Comparison of ENCODE assay signal across 8 cellular contexts in the genomic region with DNA sequence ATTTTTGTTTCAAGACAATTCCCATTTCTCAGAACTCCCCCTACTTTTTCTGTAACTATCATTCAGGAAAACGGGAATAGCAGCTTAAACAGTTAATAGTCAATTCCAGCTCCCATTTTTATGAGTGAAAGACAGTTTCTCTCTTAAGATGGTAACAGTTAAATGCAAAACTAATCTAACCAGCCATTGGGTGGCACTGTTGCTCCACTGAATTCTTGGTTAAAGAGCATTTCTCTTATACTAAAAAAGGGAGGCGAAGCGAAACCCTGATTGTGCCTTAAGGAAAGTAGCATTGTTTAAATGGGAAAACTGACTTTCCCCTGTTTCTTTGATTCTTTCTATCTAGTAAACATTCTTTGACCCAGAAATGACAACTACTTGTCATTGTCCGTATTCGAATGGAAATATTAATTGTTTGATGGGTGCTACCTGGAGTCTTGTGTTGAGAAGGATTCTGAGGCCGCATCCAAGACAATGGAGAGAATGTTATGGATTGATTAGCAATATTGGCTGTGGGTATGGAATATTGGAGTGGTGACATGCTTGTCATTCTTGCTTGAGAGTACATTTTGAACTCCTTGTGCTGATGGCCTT.
DNase-seq lines count a peak whose midpoint lies in the region; TF ChIP-seq lines count a peak whose summit lies in the region.

No MANE protein-coding gene starts in this region.

- H3K4me1 ChIP-seq in KMS-11 (ENCODE audit: low read depth, poor library complexity, severe bottlenecking) (no peaks in the 10 kb centered on the region), endodermal cell (ENCODE audit: control insufficient read depth, insufficient read depth, low read length) (no peaks in the 10 kb centered on the region)

- no peaks in the 10 kb centered on the region for H4K20me1 ChIP-seq in KMS-11 (ENCODE audit: insufficient read depth)

- no peaks in the 10 kb centered on the region for H3K4me1 Mint-ChIP-seq in endodermal cell

- H3K36me3 ChIP-seq in H7 (replicated peaks; ENCODE audit: control insufficient read depth, insufficient read depth, low read length) (no peaks in the 10 kb centered on the region), KMS-11 (ENCODE audit: insufficient read depth) (no peaks in the 10 kb centered on the region), endodermal cell (ENCODE audit: control insufficient read depth, insufficient read depth, low read length) (no peaks in the 10 kb centered on the region)

- 71 to 84% methylated on average over 3 to 6 of the region's 6 CpGs for WGBS in endodermal cell (ENCODE audit: insufficient coverage in 1 of 2, insufficient read length in 1 of 2), 2 experiments

- H3K9me3 ChIP-seq in endodermal cell (ENCODE audit: control insufficient read depth, low read length): no peaks in the 10 kb centered on the region

- TF ChIP-seq CTCF in AG04449 (IDR thresholded peaks at IDR 0.05; ENCODE audit: insufficient read depth, low read length, missing control alignments): peak; percentile 54
- peak; percentile 61 for TF ChIP-seq CTCF in KMS-11 (conservative IDR thresholded peaks at IDR 0.05; ENCODE audit: low read depth, low read length)
- TF ChIP-seq CTCF in RWPE1 (conservative IDR thresholded peaks at IDR 0.05; ENCODE audit: low read depth): peak; percentile 88
- TF ChIP-seq CTCF in endodermal cell (conservative IDR thresholded peaks at IDR 0.05): peak; percentile 90

- no peak overlapping the region for H3K4me2 ChIP-seq in KMS-11

- H2AFZ ChIP-seq in KMS-11 (ENCODE audit: low read depth): no peak overlapping the region

- H3K9me3 Mint-ChIP-seq in endodermal cell: no peaks in the 10 kb centered on the region

- H3K79me2 ChIP-seq in KMS-11 (ENCODE audit: insufficient read depth, low read depth): no peaks in the 10 kb centered on the region

- no peak overlapping the region for H3K4me3 Mint-ChIP-seq in endodermal cell

- DNase-seq in AG04449 (ENCODE audit: low read depth, low spot score) (no peak), GM03348 (ENCODE audit: low spot score) (peak; percentile 47), H7 (peak; percentile 11), RWPE1 (ENCODE audit: low spot score) (peak; percentile 40), endodermal cell (peak; percentile 85), midbrain (lab: John Stamatoyannopoulos, UW) (peak; percentile 75)
- DNase-seq in activated CD4-positive, CD25-positive, alpha-beta regulatory T cell (lab: John Stamatoyannopoulos, UW): no peak

- H3K27me3 ChIP-seq in H7 (ENCODE audit: control insufficient read depth, insufficient read depth, low read length) (no peaks in the 10 kb centered on the region), KMS-11 (ENCODE audit: insufficient read depth, low read depth) (no peaks in the 10 kb centered on the region), endodermal cell (ENCODE audit: control insufficient read depth, insufficient read depth, low read length, poor library complexity, severe bottlenecking) (no peaks in the 10 kb centered on the region)

- H3K36me3 Mint-ChIP-seq in endodermal cell (ENCODE audit: low read depth): no peaks in the 10 kb centered on the region

- CTCF ChIA-PET in AG04449 (lab: Yijun Ruan, JAX): interaction anchor here (0.6 to 5.9 kb wide), 29 partner anchors 8 to 1196 kb away, joined by 3 to 73 read pairs (median 4); no protein-coding TSS in a partner anchor
- CTCF ChIA-PET in RWPE1 (lab: Yijun Ruan, JAX): interaction anchor here (0.6 to 1.3 kb wide), 13 partner anchors 8 to 1925 kb away, joined by 3 to 6 read pairs (median 3); no protein-coding TSS in a partner anchor

- no peaks in the 10 kb centered on the region for H3K27me3 Mint-ChIP-seq in endodermal cell (ENCODE audit: insufficient read depth)

- H3K27ac ChIP-seq in KMS-11: no peak overlapping the region
- no peak overlapping the region for H3K27ac ChIP-seq in RWPE1
- no peak overlapping the region for H3K27ac ChIP-seq in endodermal cell (ENCODE audit: low read depth, low read length)

- H3K27ac Mint-ChIP-seq in endodermal cell: no peak overlapping the region

- H3K4me3 ChIP-seq in AG04449 (ENCODE audit: low read depth, low read length): no peak overlapping the region
- no peak overlapping the region for H3K4me3 ChIP-seq in H7 (ENCODE audit: insufficient read depth, low read depth, low read length)
- no peak overlapping the region for H3K4me3 ChIP-seq in KMS-11 (IDR thresholded peaks at IDR 0.05; ENCODE audit: insufficient read depth, low read depth, low read length)
- H3K4me3 ChIP-seq in endodermal cell (ENCODE audit: low read length): no peak overlapping the region

- H3K9ac ChIP-seq in KMS-11 (no peak overlapping the region), endodermal cell (ENCODE audit: extremely low read depth, low read length, poor library complexity, severe bottlenecking) (no peak overlapping the region)

- POLR2A ChIA-PET in AG04449 (lab: Yijun Ruan, JAX) (no interaction called here), RWPE1 (lab: Yijun Ruan, JAX; ENCODE audit: low non-redundant PET) (no interaction called here)

Comparison
In these comparisons a context has a peak if more than half of its experiments do, and no peak if none do; other contexts are left out.
1. DNase-seq: peak in GM03348 (single experiment), H7 (single experiment), RWPE1 (single experiment), endodermal cell (single experiment) and midbrain (single experiment); none in AG04449 (single experiment) and activated CD4-positive, CD25-positive, alpha-beta regulatory T cell (0 of 4).
2. Peak in every context shown above with its lines, with median percentiles within 50 percentile points of each other: CTCF ChIP-seq.